Comparison of ENCODE assay signal across 24 cellular contexts in the genomic region with DNA sequence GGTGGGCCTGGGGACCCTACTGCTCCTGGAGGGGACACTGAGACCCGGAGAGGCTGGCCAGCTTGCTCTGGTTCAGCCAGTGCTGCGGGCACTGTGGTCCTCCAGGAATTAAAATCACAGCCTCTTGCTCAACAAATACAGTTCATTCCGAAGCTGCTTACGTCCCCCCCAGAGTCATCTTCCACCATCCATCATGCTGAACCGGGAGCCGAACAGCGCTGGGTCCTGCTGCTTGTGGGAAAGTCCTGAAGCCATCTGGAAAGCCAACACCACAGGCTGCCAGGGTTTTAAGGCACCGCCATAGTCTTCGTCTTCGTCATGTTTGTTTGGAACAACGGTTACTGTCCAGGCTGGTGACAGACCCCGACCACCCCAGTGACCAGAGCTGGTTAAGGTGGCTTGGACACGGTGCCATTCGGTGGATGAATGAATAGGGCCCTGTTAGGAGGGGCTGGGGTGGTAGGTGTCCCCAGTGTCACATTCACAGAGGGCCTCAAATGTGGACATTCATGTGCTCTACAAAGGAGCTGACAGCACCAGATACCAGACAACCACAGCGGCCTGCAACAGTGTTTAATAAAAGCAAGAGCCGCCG.
A peak's percentile ranks its signal among the peaks of the same experiment; 100 is the strongest.
DNase-seq lines count a peak whose midpoint lies in the region; TF ChIP-seq lines count a peak whose summit lies in the region.
"Had no signal": no experiment of that assay in that cellular context is flagged by ENCODE, and none has a peak within 500 bp of the region (broad histone marks: within the 10 kb centered on the region; RNA-seq: fewer than 3 reads in every experiment).

No MANE protein-coding gene starts in this region.

- no peak overlapping the region for H3K18ac ChIP-seq in mesendoderm (ENCODE audit: low read length)

- H3K9me3 Mint-ChIP-seq in CD14-positive monocyte = peaks cover 9 to 22% (median 15%) of the 10 kb centered on the region in 7 donors
- no peaks in the 10 kb centered on the region for H3K9me3 Mint-ChIP-seq in endodermal cell

- TF ChIP-seq EP300 in sigmoid colon (IDR thresholded peaks at IDR 0.05) = no peak

- no peak overlapping the region for H2BK5ac ChIP-seq in mesendoderm (ENCODE audit: low read length)

- intact Hi-C loops in CD14-positive monocyte (cut with micrococcal nuclease) = no loop called here
- intact Hi-C loops in sigmoid colon (cut with DNase I) = no loop called here
- intact Hi-C loops in colonic mucosa (cut with DNase I) = no loop called here

- no peak overlapping the region for H2BK120ac ChIP-seq in mesendoderm (ENCODE audit: low read depth, low read length)

- H3K4me1 Mint-ChIP-seq in CD14-positive monocyte (peaks cover 7% of the 10 kb centered on the region), endodermal cell (peaks cover 8% of the 10 kb centered on the region)
- H3K4me1 Mint-ChIP-seq: CD4-positive, CD25-positive, alpha-beta regulatory T cell had no signal

- no peak overlapping the region for H3K4me2 ChIP-seq in mesendoderm (ENCODE audit: low read length)

- no peak overlapping the region for H4K8ac ChIP-seq in mesendoderm (ENCODE audit: low read depth, low read length)

- WGBS in endodermal cell (ENCODE audit: insufficient coverage in 1 of 2, insufficient read length in 1 of 2), 2 experiments = 79 to 82% methylated on average over 12 to 17 of the region's 17 CpGs
- 87 to 92% methylated on average over 17 of the region's 17 CpGs for WGBS in sigmoid colon, 2 donors
- no CpG with 5 or more reads among the region's 17 CpGs for WGBS in mesendoderm (ENCODE audit: extremely low coverage, insufficient coverage, low lambda C conversion rate)

- H3K9ac ChIP-seq in endodermal cell (ENCODE audit: extremely low read depth, low read length, poor library complexity, severe bottlenecking) (no peak overlapping the region), mesendoderm (ENCODE audit: low read length) (no peak overlapping the region), colonic mucosa (ENCODE audit: low read depth in 2 of 2, low read length in 2 of 2) (no peak overlapping the region)
- H3K9ac ChIP-seq: GM23248 had no signal

- TF ChIP-seq CTCF in CD14-positive monocyte (IDR thresholded peaks at IDR 0.05) = no peak
- no peak for TF ChIP-seq CTCF in endodermal cell (conservative IDR thresholded peaks at IDR 0.05)
- no peak for TF ChIP-seq CTCF in sigmoid colon (IDR thresholded peaks at IDR 0.05)
- no peak for TF ChIP-seq CTCF in colonic mucosa (IDR thresholded peaks at IDR 0.05)

- H3K4me3 Mint-ChIP-seq in CD14-positive monocyte (no peak overlapping the region), endodermal cell (no peak overlapping the region)
- H3K4me3 Mint-ChIP-seq: CD4-positive, CD25-positive, alpha-beta regulatory T cell had no signal

- H3K79me2 ChIP-seq in mesendoderm (ENCODE audit: control insufficient read depth, insufficient read depth, low read length) = no peaks in the 10 kb centered on the region

- H3K36me3 Mint-ChIP-seq in CD14-positive monocyte (no peaks in the 10 kb centered on the region), endodermal cell (ENCODE audit: low read depth) (no peaks in the 10 kb centered on the region)
- H3K36me3 Mint-ChIP-seq: CD4-positive, CD25-positive, alpha-beta regulatory T cell had no signal

- H4K5ac ChIP-seq in mesendoderm (ENCODE audit: low read length) = no peak overlapping the region

- no peak overlapping the region for H2BK15ac ChIP-seq in mesendoderm (replicated peaks; ENCODE audit: low read depth)

- TF ChIP-seq POLR2A in sigmoid colon (IDR thresholded peaks at IDR 0.05) = no peak

- H3K56ac ChIP-seq in mesendoderm (ENCODE audit: low read length) = no peak overlapping the region

- H3K27ac ChIP-seq in endodermal cell (ENCODE audit: low read depth, low read length) = no peak overlapping the region
- H3K27ac ChIP-seq in sigmoid colon = no peak overlapping the region
- no peak overlapping the region for H3K27ac ChIP-seq in mesendoderm (ENCODE audit: low read depth, low read length)
- no peak overlapping the region for H3K27ac ChIP-seq in colonic mucosa
- H3K27ac ChIP-seq: 22Rv1, GM23248 had no signal

- H3K23ac ChIP-seq in mesendoderm (ENCODE audit: low read length) = no peak overlapping the region

- H3K79me1 ChIP-seq in mesendoderm (ENCODE audit: low read length) = no peaks in the 10 kb centered on the region

- H2AK5ac ChIP-seq in mesendoderm (ENCODE audit: low read length) = no peak overlapping the region

- no peak overlapping the region for H3K4ac ChIP-seq in mesendoderm (ENCODE audit: low read depth, low read length)

- H3K9me3 ChIP-seq in endodermal cell (ENCODE audit: control insufficient read depth, low read length) (no peaks in the 10 kb centered on the region), sigmoid colon (no peaks in the 10 kb centered on the region), colonic mucosa (no peaks in the 10 kb centered on the region)

- H3K4me3 ChIP-seq in endodermal cell (ENCODE audit: low read length) (no peak overlapping the region), sigmoid colon (no peak overlapping the region), mesendoderm (ENCODE audit: low read length) (no peak overlapping the region), colonic mucosa (no peak overlapping the region)
- H3K4me3 ChIP-seq: GM23248, K562 had no signal

- H3K36me3 ChIP-seq in endodermal cell (ENCODE audit: control insufficient read depth, insufficient read depth, low read length) (no peaks in the 10 kb centered on the region), sigmoid colon (no peaks in the 10 kb centered on the region), mesendoderm (ENCODE audit: control insufficient read depth, insufficient read depth, low read length) (no peaks in the 10 kb centered on the region), colonic mucosa (no peaks in the 10 kb centered on the region)

- H3K4me1 ChIP-seq in endodermal cell (ENCODE audit: control insufficient read depth, insufficient read depth, low read length) (no peaks in the 10 kb centered on the region), sigmoid colon (no peaks in the 10 kb centered on the region), mesendoderm (ENCODE audit: control insufficient read depth, low read depth, low read length) (peaks cover 5% of the 10 kb centered on the region), colonic mucosa (no peaks in the 10 kb centered on the region)

- DNase-seq in NCI-H82 (lab: John Stamatoyannopoulos, UW) = peak; percentile 7
- no peak for DNase-seq in NCI-H82 treated with DMSO at 0.1 percent for 48 hours (lab: John Stamatoyannopoulos, UW; ENCODE audit: unreplicated experiment)
- DNase-seq in CD14-positive monocyte (ENCODE audit: low spot score) = peak; percentile 22
- DNase-seq in endodermal cell = peak; percentile 19
- DNase-seq in sigmoid colon = peak; percentile 37
- no peak for DNase-seq in mesendoderm
- no peak for DNase-seq in colonic mucosa
- DNase-seq in NCI-H128 (lab: John Stamatoyannopoulos, UW; ENCODE audit: unreplicated experiment) = no peak
- DNase-seq: CD4-positive, CD25-positive, alpha-beta regulatory T cell; DMS153; DND-41; GM23248; H7; Kasumi-1; NCI-H1092 treated with DMSO at 0.1 percent for 48 hours; NCI-H1436 treated with DMSO at 0.1 percent for 48 hours; NCI-H187 treated with DMSO at 0.1 percent for 48 hours; NCI-H2171 treated with DMSO at 0.1 percent for 48 hours; NCI-H345; NCI-H510A treated with DMSO at 0.1 percent for 48 hours; PC-3; SHP77 had no signal

- H3K27me3 Mint-ChIP-seq in CD14-positive monocyte (ENCODE audit: low read depth in 3 of 3) = peaks cover 0 to 3% (median 2%) of the 10 kb centered on the region in 3 donors
- H3K27me3 Mint-ChIP-seq in endodermal cell (ENCODE audit: insufficient read depth) = no peaks in the 10 kb centered on the region

- H3K27ac Mint-ChIP-seq in CD14-positive monocyte = peak overlapping the region in 2 of 7 donors; percentile 4 to 26
- no peak overlapping the region for H3K27ac Mint-ChIP-seq in endodermal cell
- H3K27ac Mint-ChIP-seq: CD4-positive, CD25-positive, alpha-beta regulatory T cell had no signal

- H3K27me3 ChIP-seq in endodermal cell (ENCODE audit: control insufficient read depth, insufficient read depth, low read length, poor library complexity, severe bottlenecking) (no peaks in the 10 kb centered on the region), sigmoid colon (no peaks in the 10 kb centered on the region), mesendoderm (ENCODE audit: insufficient read depth, low read length, poor library complexity) (no peaks in the 10 kb centered on the region), colonic mucosa (no peaks in the 10 kb centered on the region)

Comparison
In these comparisons a context has a peak if more than half of its experiments do, and no peak if none do; other contexts are left out.
1. DNase-seq: peak in NCI-H82 (single experiment), CD14-positive monocyte (single experiment), endodermal cell (single experiment) and sigmoid colon (single experiment); none in NCI-H82 treated with DMSO at 0.1 percent for 48 hours (single experiment), mesendoderm (single experiment), colonic mucosa (single experiment) and NCI-H128 (single experiment).